In the genomic region with DNA sequence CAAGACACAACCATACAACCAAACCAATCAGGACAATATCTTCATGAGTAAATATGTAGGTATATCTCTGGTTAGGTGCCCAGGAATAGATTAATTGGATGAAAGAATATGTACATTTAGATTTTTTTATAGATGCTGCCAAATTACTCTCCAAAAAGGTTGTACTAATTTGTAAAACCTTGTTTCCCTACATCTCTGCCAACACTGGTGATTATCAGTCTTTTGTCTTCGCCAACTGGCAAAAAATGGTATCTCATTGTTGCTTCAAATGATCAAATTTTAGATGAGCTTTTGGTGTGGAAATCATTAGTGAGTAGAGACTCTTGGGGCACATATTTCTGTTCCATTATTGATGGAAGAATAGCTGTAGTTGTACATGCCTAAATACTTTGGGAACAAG, we compare ENCODE assay signal across 2 cellular contexts.
TF ChIP-seq lines count a peak whose summit lies in the region.

No MANE protein-coding gene starts in this region.

TF ChIP-seq in liver, 16 proteins besides CTCF, POLR2A, EP300 and RAD21:
- TF ChIP-seq EGR1 (IDR thresholded peaks at IDR 0.05; ENCODE audit: low read depth in 2 of 2) = no peak
- TF ChIP-seq FOXA1 (IDR thresholded peaks at IDR 0.05) = no peak
- TF ChIP-seq HNF4A (conservative IDR thresholded peaks at IDR 0.05) = no peak
- TF ChIP-seq, protein P1, sequence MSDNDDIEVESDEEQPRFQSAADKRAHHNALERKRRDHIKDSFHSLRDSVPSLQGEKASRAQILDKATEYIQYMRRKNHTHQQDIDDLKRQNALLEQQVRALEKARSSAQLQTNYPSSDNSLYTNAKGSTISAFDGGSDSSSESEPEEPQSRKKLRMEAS (IDR thresholded peaks at IDR 0.05) = no peak
- TF ChIP-seq, protein P2, sequence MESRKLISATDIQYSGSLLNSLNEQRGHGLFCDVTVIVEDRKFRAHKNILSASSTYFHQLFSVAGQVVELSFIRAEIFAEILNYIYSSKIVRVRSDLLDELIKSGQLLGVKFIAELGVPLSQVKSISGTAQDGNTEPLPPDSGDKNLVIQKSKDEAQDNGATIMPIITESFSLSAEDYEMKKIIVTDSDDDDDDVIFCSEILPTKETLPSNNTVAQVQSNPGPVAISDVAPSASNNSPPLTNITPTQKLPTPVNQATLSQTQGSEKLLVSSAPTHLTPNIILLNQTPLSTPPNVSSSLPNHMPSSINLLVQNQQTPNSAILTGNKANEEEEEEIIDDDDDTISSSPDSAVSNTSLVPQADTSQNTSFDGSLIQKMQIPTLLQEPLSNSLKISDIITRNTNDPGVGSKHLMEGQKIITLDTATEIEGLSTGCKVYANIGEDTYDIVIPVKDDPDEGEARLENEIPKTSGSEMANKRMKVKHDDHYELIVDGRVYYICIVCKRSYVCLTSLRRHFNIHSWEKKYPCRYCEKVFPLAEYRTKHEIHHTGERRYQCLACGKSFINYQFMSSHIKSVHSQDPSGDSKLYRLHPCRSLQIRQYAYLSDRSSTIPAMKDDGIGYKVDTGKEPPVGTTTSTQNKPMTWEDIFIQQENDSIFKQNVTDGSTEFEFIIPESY (IDR thresholded peaks at IDR 0.05) = no peak
- no peak for TF ChIP-seq GABPA (IDR thresholded peaks at IDR 0.05 in 1 of 2, conservative IDR thresholded peaks at IDR 0.05 in 1 of 2)
- TF ChIP-seq, protein P3, sequence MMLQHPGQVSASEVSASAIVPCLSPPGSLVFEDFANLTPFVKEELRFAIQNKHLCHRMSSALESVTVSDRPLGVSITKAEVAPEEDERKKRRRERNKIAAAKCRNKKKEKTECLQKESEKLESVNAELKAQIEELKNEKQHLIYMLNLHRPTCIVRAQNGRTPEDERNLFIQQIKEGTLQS (IDR thresholded peaks at IDR 0.05) = no peak
- TF ChIP-seq SP1 (IDR thresholded peaks at IDR 0.05) = no peak
- TF ChIP-seq, protein P4, sequence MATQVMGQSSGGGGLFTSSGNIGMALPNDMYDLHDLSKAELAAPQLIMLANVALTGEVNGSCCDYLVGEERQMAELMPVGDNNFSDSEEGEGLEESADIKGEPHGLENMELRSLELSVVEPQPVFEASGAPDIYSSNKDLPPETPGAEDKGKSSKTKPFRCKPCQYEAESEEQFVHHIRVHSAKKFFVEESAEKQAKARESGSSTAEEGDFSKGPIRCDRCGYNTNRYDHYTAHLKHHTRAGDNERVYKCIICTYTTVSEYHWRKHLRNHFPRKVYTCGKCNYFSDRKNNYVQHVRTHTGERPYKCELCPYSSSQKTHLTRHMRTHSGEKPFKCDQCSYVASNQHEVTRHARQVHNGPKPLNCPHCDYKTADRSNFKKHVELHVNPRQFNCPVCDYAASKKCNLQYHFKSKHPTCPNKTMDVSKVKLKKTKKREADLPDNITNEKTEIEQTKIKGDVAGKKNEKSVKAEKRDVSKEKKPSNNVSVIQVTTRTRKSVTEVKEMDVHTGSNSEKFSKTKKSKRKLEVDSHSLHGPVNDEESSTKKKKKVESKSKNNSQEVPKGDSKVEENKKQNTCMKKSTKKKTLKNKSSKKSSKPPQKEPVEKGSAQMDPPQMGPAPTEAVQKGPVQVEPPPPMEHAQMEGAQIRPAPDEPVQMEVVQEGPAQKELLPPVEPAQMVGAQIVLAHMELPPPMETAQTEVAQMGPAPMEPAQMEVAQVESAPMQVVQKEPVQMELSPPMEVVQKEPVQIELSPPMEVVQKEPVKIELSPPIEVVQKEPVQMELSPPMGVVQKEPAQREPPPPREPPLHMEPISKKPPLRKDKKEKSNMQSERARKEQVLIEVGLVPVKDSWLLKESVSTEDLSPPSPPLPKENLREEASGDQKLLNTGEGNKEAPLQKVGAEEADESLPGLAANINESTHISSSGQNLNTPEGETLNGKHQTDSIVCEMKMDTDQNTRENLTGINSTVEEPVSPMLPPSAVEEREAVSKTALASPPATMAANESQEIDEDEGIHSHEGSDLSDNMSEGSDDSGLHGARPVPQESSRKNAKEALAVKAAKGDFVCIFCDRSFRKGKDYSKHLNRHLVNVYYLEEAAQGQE (IDR thresholded peaks at IDR 0.05) = no peak
- no peak for TF ChIP-seq YY1 (IDR thresholded peaks at IDR 0.05)
- no peak for TF ChIP-seq HNF4G (IDR thresholded peaks at IDR 0.05)
- TF ChIP-seq RXRA (IDR thresholded peaks at IDR 0.05) = no peak
- TF ChIP-seq NR2F2 (IDR thresholded peaks at IDR 0.05) = no peak
- no peak for TF ChIP-seq FOXA2 (IDR thresholded peaks at IDR 0.05)
TF ChIP-seq in liver: peak in this region for 0.

TF ChIP-seq in HepG2, 621 proteins besides CTCF, POLR2A, EP300 and RAD21:
- no peak for TF ChIP-seq SOX5 (CRISPR knock-in tag; IDR thresholded peaks at IDR 0.05; ENCODE audit: borderline replicate concordance)
- no peak for TF ChIP-seq GZF1 (CRISPR knock-in tag; IDR thresholded peaks at IDR 0.05)
- TF ChIP-seq, protein P5, sequence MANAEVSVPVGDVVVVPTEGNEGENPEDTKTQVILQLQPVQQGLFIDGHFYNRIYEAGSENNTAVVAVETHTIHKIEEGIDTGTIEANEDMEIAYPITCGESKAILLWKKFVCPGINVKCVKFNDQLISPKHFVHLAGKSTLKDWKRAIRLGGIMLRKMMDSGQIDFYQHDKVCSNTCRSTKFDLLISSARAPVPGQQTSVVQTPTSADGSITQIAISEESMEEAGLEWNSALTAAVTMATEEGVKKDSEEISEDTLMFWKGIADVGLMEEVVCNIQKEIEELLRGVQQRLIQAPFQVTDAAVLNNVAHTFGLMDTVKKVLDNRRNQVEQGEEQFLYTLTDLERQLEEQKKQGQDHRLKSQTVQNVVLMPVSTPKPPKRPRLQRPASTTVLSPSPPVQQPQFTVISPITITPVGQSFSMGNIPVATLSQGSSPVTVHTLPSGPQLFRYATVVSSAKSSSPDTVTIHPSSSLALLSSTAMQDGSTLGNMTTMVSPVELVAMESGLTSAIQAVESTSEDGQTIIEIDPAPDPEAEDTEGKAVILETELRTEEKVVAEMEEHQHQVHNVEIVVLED (CRISPR knock-in tag; IDR thresholded peaks at IDR 0.05; ENCODE audit: borderline replicate concordance) = no peak
- no peak for TF ChIP-seq ZNF709 (CRISPR knock-in tag; IDR thresholded peaks at IDR 0.05)
- no peak for TF ChIP-seq XBP1 (CRISPR knock-in tag; IDR thresholded peaks at IDR 0.05)
- TF ChIP-seq ZBTB7A (CRISPR knock-in tag; IDR thresholded peaks at IDR 0.05) = no peak
- TF ChIP-seq, protein P6, sequence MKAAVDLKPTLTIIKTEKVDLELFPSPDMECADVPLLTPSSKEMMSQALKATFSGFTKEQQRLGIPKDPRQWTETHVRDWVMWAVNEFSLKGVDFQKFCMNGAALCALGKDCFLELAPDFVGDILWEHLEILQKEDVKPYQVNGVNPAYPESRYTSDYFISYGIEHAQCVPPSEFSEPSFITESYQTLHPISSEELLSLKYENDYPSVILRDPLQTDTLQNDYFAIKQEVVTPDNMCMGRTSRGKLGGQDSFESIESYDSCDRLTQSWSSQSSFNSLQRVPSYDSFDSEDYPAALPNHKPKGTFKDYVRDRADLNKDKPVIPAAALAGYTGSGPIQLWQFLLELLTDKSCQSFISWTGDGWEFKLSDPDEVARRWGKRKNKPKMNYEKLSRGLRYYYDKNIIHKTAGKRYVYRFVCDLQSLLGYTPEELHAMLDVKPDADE (CRISPR knock-in tag; IDR thresholded peaks at IDR 0.05) = no peak
- TF ChIP-seq, protein P7, sequence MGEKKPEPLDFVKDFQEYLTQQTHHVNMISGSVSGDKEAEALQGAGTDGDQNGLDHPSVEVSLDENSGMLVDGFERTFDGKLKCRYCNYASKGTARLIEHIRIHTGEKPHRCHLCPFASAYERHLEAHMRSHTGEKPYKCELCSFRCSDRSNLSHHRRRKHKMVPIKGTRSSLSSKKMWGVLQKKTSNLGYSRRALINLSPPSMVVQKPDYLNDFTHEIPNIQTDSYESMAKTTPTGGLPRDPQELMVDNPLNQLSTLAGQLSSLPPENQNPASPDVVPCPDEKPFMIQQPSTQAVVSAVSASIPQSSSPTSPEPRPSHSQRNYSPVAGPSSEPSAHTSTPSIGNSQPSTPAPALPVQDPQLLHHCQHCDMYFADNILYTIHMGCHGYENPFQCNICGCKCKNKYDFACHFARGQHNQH (CRISPR knock-in tag; IDR thresholded peaks at IDR 0.05) = no peak
- no peak for TF ChIP-seq RBM22 (optimal IDR thresholded peaks at IDR 0.05; ENCODE audit: low read length)
